10 cellular contexts compared by ENCODE assay signal in genomic region chr6:135087403-135087802, GRCh38. TPM values are rescaled to one million over a fixed set of nuclear protein-coding genes. Genes with fewer than 3 reads are reported as not detected.
DNase-seq lines count a peak whose midpoint lies in the region; ATAC-seq and TF ChIP-seq lines count a peak whose summit lies in the region.
"Had no signal": no experiment of that assay in that cellular context is flagged by ENCODE, and none has a peak within 500 bp of the region (broad histone marks: within the 10 kb centered on the region; RNA-seq: fewer than 3 reads in every experiment).

No MANE protein-coding gene starts in this region.

- no peak overlapping the region for H2AFZ ChIP-seq in HCT116 (ENCODE audit: low read depth, low read length, poor library complexity, severe bottlenecking)

- no peaks in the 10 kb centered on the region for H4K20me1 ChIP-seq in HCT116 (ENCODE audit: insufficient read depth)

- TF ChIP-seq RAD21 in HCT116 (IDR thresholded peaks at IDR 0.05; ENCODE audit: low read depth) = no peak

- POLR2A ChIA-PET in HCT116 (lab: Charles Lee) = interaction anchor here (1.4 kb wide), 1 partner anchor 32 kb away, joined by 3 read pairs; the partner anchor contains the start of gene HBS1L

- no peak overlapping the region for H3K18ac ChIP-seq in mesendoderm (ENCODE audit: low read length)

- H2BK5ac ChIP-seq in mesendoderm (ENCODE audit: low read length) = no peak overlapping the region

- H3K79me2 ChIP-seq in HCT116 (ENCODE audit: insufficient read depth, low read length) (no peaks in the 10 kb centered on the region), mesendoderm (ENCODE audit: control insufficient read depth, insufficient read depth, low read length) (no peaks in the 10 kb centered on the region)

- no peak overlapping the region for H3K27ac ChIP-seq in HCT116 (ENCODE audit: low read depth, low read length)
- H3K27ac ChIP-seq in WERI-Rb-1 = no peak overlapping the region
- no peak overlapping the region for H3K27ac ChIP-seq in mesendoderm (ENCODE audit: low read depth, low read length)
- H3K27ac ChIP-seq: lower lobe of right lung had no signal

- no peak overlapping the region for H3K56ac ChIP-seq in mesendoderm (ENCODE audit: low read length)

- H2BK120ac ChIP-seq in mesendoderm (ENCODE audit: low read depth, low read length) = no peak overlapping the region

- no peaks in the 10 kb centered on the region for H3K79me1 ChIP-seq in mesendoderm (ENCODE audit: low read length)

- H3K4me3 ChIP-seq in GM08714 (ENCODE audit: low read length) (peak overlapping the region; percentile 29; the same call in 1 of the 2 replicates), HCT116 (replicated peaks in 1 of 2; ENCODE audit: low read depth in 1 of 2, low read length in 2 of 2) (no peak overlapping the region), WERI-Rb-1 (ENCODE audit: low read depth, low read length) (no peak overlapping the region), mesendoderm (ENCODE audit: low read length) (no peak overlapping the region)
- H3K4me3 ChIP-seq: lower lobe of right lung had no signal

- TF ChIP-seq POLR2A in HCT116 (IDR thresholded peaks at IDR 0.05; ENCODE audit: borderline replicate concordance, extremely low read depth, insufficient read depth, insufficient read length) = no peak

- no peaks in the 10 kb centered on the region for H3K4me1 ChIP-seq in HCT116 (ENCODE audit: control insufficient read depth in 1 of 2, insufficient read depth in 2 of 2, low read length in 2 of 2)
- no peaks in the 10 kb centered on the region for H3K4me1 ChIP-seq in mesendoderm (ENCODE audit: control insufficient read depth, low read depth, low read length)

- DNase-seq in HCT116 (ENCODE audit: low read depth, low spot score) (no peak), WERI-Rb-1 (peak; percentile 33), mesendoderm (peak; percentile 56), pons (ENCODE audit: low spot score) (no peak), COLO668 (lab: John Stamatoyannopoulos, UW; ENCODE audit: unreplicated experiment) (no peak)
- DNase-seq: lower lobe of right lung, NCI-H526 treated with DMSO at 0.1 percent for 48 hours, spleen had no signal

- CTCF ChIA-PET in HCT116 (lab: Charles Lee) = interaction anchor here (1.6 kb wide), 1 partner anchor 96 kb away, joined by 3 read pairs; no protein-coding TSS in a partner anchor

- no peak overlapping the region for H3K23ac ChIP-seq in mesendoderm (ENCODE audit: low read length)

- H4K8ac ChIP-seq in mesendoderm (ENCODE audit: low read depth, low read length) = no peak overlapping the region

- H3K9me2 ChIP-seq in HCT116 (ENCODE audit: insufficient read depth) = no peaks in the 10 kb centered on the region

- H3K27me3 ChIP-seq in HCT116 (ENCODE audit: insufficient read depth, low read length) = no peaks in the 10 kb centered on the region
- H3K27me3 ChIP-seq in WERI-Rb-1 (ENCODE audit: insufficient read depth, low read depth, severe bottlenecking) = no peaks in the 10 kb centered on the region
- H3K27me3 ChIP-seq in mesendoderm (ENCODE audit: insufficient read depth, low read length, poor library complexity) = no peaks in the 10 kb centered on the region
- H3K27me3 ChIP-seq: spleen had no signal

- WGBS in mesendoderm (ENCODE audit: extremely low coverage, insufficient coverage, low lambda C conversion rate) = no CpG with 5 or more reads among the region's 3 CpGs

- intact Hi-C loops in HCT116 (cut with micrococcal nuclease) = no loop called here

- H3K4me2 ChIP-seq in HCT116 (ENCODE audit: low read length) (no peak overlapping the region), mesendoderm (ENCODE audit: low read length) (no peak overlapping the region)

- TF ChIP-seq CTCF in HCT116 (IDR thresholded peaks at IDR 0.05 in 2 of 3, conservative IDR thresholded peaks at IDR 0.05 in 1 of 3; ENCODE audit: borderline replicate concordance in 1 of 3, insufficient read depth in 1 of 3, low read depth in 2 of 3, low read length in 2 of 3) (peak in 2 of 3 experiments; percentile 24 to 25; a peak in 2 of 6 replicates), WERI-Rb-1 (IDR thresholded peaks at IDR 0.05; ENCODE audit: low read depth, low read length) (peak; percentile 46)

- H2BK15ac ChIP-seq in mesendoderm (replicated peaks; ENCODE audit: low read depth) = no peak overlapping the region

- H3K9me3 ChIP-seq in HCT116 (ENCODE audit: control insufficient read depth in 1 of 2, insufficient read depth in 1 of 2, low read depth in 1 of 2, low read length in 2 of 2) (no peaks in the 10 kb centered on the region), WERI-Rb-1 (ENCODE audit: severe bottlenecking) (no peaks in the 10 kb centered on the region)

- no peak overlapping the region for H2AK5ac ChIP-seq in mesendoderm (ENCODE audit: low read length)

- no peak overlapping the region for H3K4ac ChIP-seq in mesendoderm (ENCODE audit: low read depth, low read length)

- H3K9ac ChIP-seq in HCT116 (ENCODE audit: low read length) = no peak overlapping the region
- no peak overlapping the region for H3K9ac ChIP-seq in mesendoderm (ENCODE audit: low read length)

- RAD21 ChIA-PET in HCT116 (lab: Charles Lee; ENCODE audit: low non-redundant PET in 1 of 2, low total read pairs in 2 of 2, uncharacterized antibody in 2 of 2, unreplicated experiment in 2 of 2) = no interaction called here

- BruUV-seq in HCT116 (replicated peaks; lab: Mats Ljungman, UMichigan) = no TSS peak

- ATAC-seq in HCT116 (peak; percentile 64), HG03439 (IDR thresholded peaks at IDR 0.05; ENCODE audit: unreplicated experiment) (no peak)

- H4K5ac ChIP-seq in mesendoderm (ENCODE audit: low read length) = no peak overlapping the region

- H3K36me3 ChIP-seq in HCT116 (ENCODE audit: control insufficient read depth in 1 of 2, insufficient read depth in 2 of 2, low read length in 2 of 2) (no peaks in the 10 kb centered on the region), WERI-Rb-1 (no peaks in the 10 kb centered on the region), mesendoderm (ENCODE audit: control insufficient read depth, insufficient read depth, low read length) (no peaks in the 10 kb centered on the region)
- H3K36me3 ChIP-seq: lower lobe of right lung, spleen had no signal

TF ChIP-seq in HCT116, 20 proteins besides CTCF, POLR2A, EP300 and RAD21:
- TF ChIP-seq EZH2 (IDR thresholded peaks at IDR 0.05) (no peak), ATF3 (IDR thresholded peaks at IDR 0.05) (no peak), ZFX (IDR thresholded peaks at IDR 0.05) (no peak), CEBPB (IDR thresholded peaks at IDR 0.05; ENCODE audit: low read depth) (no peak)

RNA-seq across cellular contexts. Expression of gene HBS1L, which starts 32.8 kb away (rescaled TPM):
- total RNA-seq in HCT116 (2021; ENCODE audit: unreplicated experiment) = 89.4 TPM
- 46.6 and 55.4 TPM in 2 replicates for polyA plus RNA-seq in HCT116 (2012)
- polyA plus RNA-seq in mesendoderm (2013, experiment 1 of 2) = 63.5 TPM
- polyA plus RNA-seq in mesendoderm (2013, experiment 2 of 2) = 59.1 TPM

Comparison
In these comparisons a context has a peak if more than half of its experiments do, and no peak if none do; other contexts are left out.
1. DNase-seq: peak in WERI-Rb-1 (single experiment) and mesendoderm (single experiment); none in HCT116 (single experiment), pons (single experiment) and COLO668 (single experiment).